ENCODE assay signal across 16 cellular contexts in the genomic region with DNA sequence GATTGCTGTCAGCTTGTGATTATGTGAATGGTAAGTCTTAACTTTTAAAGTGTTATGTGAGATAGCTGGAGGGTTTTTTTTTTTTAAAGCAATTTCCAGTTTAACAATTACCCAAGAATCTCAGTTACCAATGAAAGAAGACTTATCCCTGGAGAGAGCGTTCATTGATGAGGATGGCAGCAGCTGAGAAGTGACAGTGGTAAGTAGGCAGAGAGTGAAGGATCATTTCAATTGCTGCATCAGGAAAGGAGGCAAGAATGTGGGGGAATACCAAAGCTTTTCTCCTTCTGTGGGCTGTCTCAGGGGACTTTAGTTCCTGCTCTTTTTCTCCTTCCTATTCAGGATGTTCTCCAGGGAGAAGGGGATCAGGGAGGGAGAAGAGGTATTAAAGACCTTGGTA.
"Had no signal": no experiment of that assay in that cellular context is flagged by ENCODE, and none has a peak within 500 bp of the region (broad histone marks: within the 10 kb centered on the region; RNA-seq: fewer than 3 reads in every experiment).

No MANE protein-coding gene starts in this region.

- H3K27ac Mint-ChIP-seq: activated CD4-positive, alpha-beta T cell treated with anti-CD3 and anti-CD28 coated beads for 36 hours; activated naive CD4-positive, alpha-beta T cell treated with anti-CD3 and anti-CD28 coated beads, Interleukin-2, amount 50 U/mL, for 24 hours; activated naive CD8-positive, alpha-beta T cell treated with anti-CD3 and anti-CD28 coated beads, Interleukin-2, amount 50 U/mL, for 24 hours; naive B cell had no signal

- H3K4me1 Mint-ChIP-seq: activated CD4-positive, alpha-beta T cell treated with anti-CD3 and anti-CD28 coated beads for 36 hours; activated naive CD4-positive, alpha-beta T cell treated with anti-CD3 and anti-CD28 coated beads, Interleukin-2, amount 50 U/mL, for 24 hours; activated naive CD8-positive, alpha-beta T cell treated with anti-CD3 and anti-CD28 coated beads, Interleukin-2, amount 50 U/mL, for 24 hours; naive B cell had no signal

- DNase-seq: activated CD4-positive, alpha-beta T cell treated with anti-CD3 and anti-CD28 coated beads for 36 hours; activated CD4-positive, CD25-positive, alpha-beta regulatory T cell; activated gamma-delta T cell; activated naive CD8-positive, alpha-beta T cell treated with anti-CD3 and anti-CD28 coated beads, Interleukin-2, amount 50 U/mL, for 24 hours; amygdala; left cardiac atrium; left ventricle myocardium superior; naive B cell; posterior cingulate gyrus; right lobe of liver; stimulated activated CD4-positive, alpha-beta T cell treated with anti-CD3 and anti-CD28 coated beads, Interleukin-2, amount 100 ng/mL, for 48 hours; stimulated activated naive CD4-positive, alpha-beta T cell treated with Interleukin-2 at 50 U/mL for 16 hours; T-helper 2 cell had no signal

- H3K4me3 Mint-ChIP-seq: activated CD4-positive, alpha-beta T cell treated with anti-CD3 and anti-CD28 coated beads for 36 hours; activated naive CD4-positive, alpha-beta T cell treated with anti-CD3 and anti-CD28 coated beads, Interleukin-2, amount 50 U/mL, for 24 hours; activated naive CD8-positive, alpha-beta T cell treated with anti-CD3 and anti-CD28 coated beads, Interleukin-2, amount 50 U/mL, for 24 hours; naive B cell; neural crest cell had no signal

- ATAC-seq: activated CD4-positive, alpha-beta T cell treated with anti-CD3 and anti-CD28 coated beads for 36 hours; activated naive CD8-positive, alpha-beta T cell treated with anti-CD3 and anti-CD28 coated beads, Interleukin-2, amount 50 U/mL, for 24 hours; gastroesophageal sphincter; left cardiac atrium; left ventricle myocardium superior; right lobe of liver had no signal

- H3K9me3 Mint-ChIP-seq: activated naive CD4-positive, alpha-beta T cell treated with anti-CD3 and anti-CD28 coated beads, Interleukin-2, amount 50 U/mL, for 24 hours; activated naive CD8-positive, alpha-beta T cell treated with anti-CD3 and anti-CD28 coated beads, Interleukin-2, amount 50 U/mL, for 24 hours had no signal

- H3K27me3 Mint-ChIP-seq: activated CD4-positive, alpha-beta T cell treated with anti-CD3 and anti-CD28 coated beads for 36 hours; activated naive CD4-positive, alpha-beta T cell treated with anti-CD3 and anti-CD28 coated beads, Interleukin-2, amount 50 U/mL, for 24 hours; activated naive CD8-positive, alpha-beta T cell treated with anti-CD3 and anti-CD28 coated beads, Interleukin-2, amount 50 U/mL, for 24 hours; naive B cell had no signal

- H3K36me3 Mint-ChIP-seq: activated naive CD4-positive, alpha-beta T cell treated with anti-CD3 and anti-CD28 coated beads, Interleukin-2, amount 50 U/mL, for 24 hours; naive B cell had no signal
